11 cellular contexts compared by ENCODE assay signal in the genomic region with DNA sequence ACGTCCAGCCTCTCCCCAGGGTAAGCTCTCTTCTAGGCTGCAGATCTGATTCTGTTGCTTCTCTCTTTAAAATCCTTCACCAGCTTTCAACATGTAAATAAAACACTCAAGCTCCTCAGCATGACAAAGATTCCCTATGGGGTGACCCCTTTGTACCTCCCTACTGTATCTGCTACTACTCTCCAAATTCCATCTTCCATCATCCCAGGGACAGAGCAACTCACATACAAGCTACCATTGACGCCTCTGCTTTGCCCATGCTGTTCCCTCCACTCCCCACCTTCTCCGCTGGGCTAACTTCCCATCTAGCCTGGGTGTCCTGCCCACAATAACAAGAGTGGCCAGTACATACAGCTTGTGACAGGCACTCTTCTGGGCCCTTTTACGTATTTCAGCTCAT.
DNase-seq lines count a peak whose midpoint lies in the region; ATAC-seq and TF ChIP-seq lines count a peak whose summit lies in the region.
"Had no signal": no experiment of that assay in that cellular context is flagged by ENCODE, and none has a peak within 500 bp of the region (broad histone marks: within the 10 kb centered on the region; RNA-seq: fewer than 3 reads in every experiment).

No MANE protein-coding gene starts in this region.

- H3K27me3 Mint-ChIP-seq in WTC11 (ENCODE audit: low read depth): peaks cover 3% of the 10 kb centered on the region; the same call in 1 of the 2 replicates
- H3K27me3 Mint-ChIP-seq in stimulated activated naive B cell treated with anti-CD40 and anti-IgM and Interleukin-4, amounts not matched to agents 10 μg/mL and 1 μg/mL and 100 μg/mL, for 72 hours: peaks cover 25 to 32% of the 10 kb centered on the region in 2 donors

- H3K27me3 ChIP-seq in H7 (ENCODE audit: control insufficient read depth, insufficient read depth, low read length): no peaks in the 10 kb centered on the region
- H3K27me3 ChIP-seq: BLaER1 treated with 17β-estradiol and CSF1 and Interleukin-3, amounts not matched to agents 10 nM and 100 nM had no signal

- no peak for TF ChIP-seq CTCF in WTC11 (IDR thresholded peaks at IDR 0.05)

- ATAC-seq in WTC11: peak; percentile 93
- ATAC-seq in stimulated activated naive B cell treated with anti-CD40 and anti-IgM and Interleukin-4, amounts not matched to agents 10 μg/mL and 1 μg/mL and 100 μg/mL, for 72 hours (replicated peaks): no peak

- CTCF ChIA-PET in WTC11 (lab: Charles Lee): interaction anchor here (1.0 to 3.2 kb wide), 10 partner anchors 10 to 273 kb away, joined by 3 to 17 read pairs (median 6); no protein-coding TSS in a partner anchor

- no peak overlapping the region for H3K4me3 ChIP-seq in H7 (ENCODE audit: insufficient read depth, low read depth, low read length)
- H3K4me3 ChIP-seq: BLaER1 treated with 17β-estradiol and CSF1 and Interleukin-3, amounts not matched to agents 10 nM and 100 nM had no signal

- peak; percentile 40 for DNase-seq in H7
- DNase-seq in WTC11 (ENCODE audit: low spot score): no peak
- peak; percentile 79 for DNase-seq in iPS DF 19.7 (ENCODE audit: low read depth, low spot score)
- DNase-seq in activated gamma-delta T cell treated with Interleukin-2 at 50 U/mL for 16 hours: no peak
- no peak for DNase-seq in stimulated activated naive B cell treated with anti-CD40 and anti-IgM and Interleukin-4, amounts not matched to agents 10 μg/mL and 1 μg/mL and 100 μg/mL, for 72 hours
- no peak for DNase-seq in head of caudate nucleus
- DNase-seq in GF-D8 (lab: John Stamatoyannopoulos, UW): no peak
- DNase-seq: ACHN; CD4-positive, CD25-positive, alpha-beta regulatory T cell; DMS53 had no signal

- POLR2A ChIA-PET in WTC11 (lab: Charles Lee): no interaction called here

- peaks cover 51% of the 10 kb centered on the region for H3K4me1 Mint-ChIP-seq in WTC11
- H3K4me1 Mint-ChIP-seq in stimulated activated naive B cell treated with anti-CD40 and anti-IgM and Interleukin-4, amounts not matched to agents 10 μg/mL and 1 μg/mL and 100 μg/mL, for 72 hours: no peaks in the 10 kb centered on the region
- H3K4me1 Mint-ChIP-seq: CD4-positive, CD25-positive, alpha-beta regulatory T cell had no signal

- H3K36me3 ChIP-seq in H7 (replicated peaks; ENCODE audit: control insufficient read depth, insufficient read depth, low read length): no peaks in the 10 kb centered on the region
- H3K36me3 ChIP-seq: BLaER1 treated with 17β-estradiol and CSF1 and Interleukin-3, amounts not matched to agents 10 nM and 100 nM had no signal

- intact Hi-C loops in head of caudate nucleus (cut with DNase I): no loop called here

- H3K36me3 Mint-ChIP-seq in WTC11: no peaks in the 10 kb centered on the region; the same call in none of the 2 replicates
- H3K36me3 Mint-ChIP-seq in stimulated activated naive B cell treated with anti-CD40 and anti-IgM and Interleukin-4, amounts not matched to agents 10 μg/mL and 1 μg/mL and 100 μg/mL, for 72 hours: no peaks in the 10 kb centered on the region
- H3K36me3 Mint-ChIP-seq: CD4-positive, CD25-positive, alpha-beta regulatory T cell had no signal

- peaks cover 7% of the 10 kb centered on the region; the same call in 1 of the 2 replicates for H3K9me3 Mint-ChIP-seq in WTC11
- H3K9me3 Mint-ChIP-seq in stimulated activated naive B cell treated with anti-CD40 and anti-IgM and Interleukin-4, amounts not matched to agents 10 μg/mL and 1 μg/mL and 100 μg/mL, for 72 hours: no peaks in the 10 kb centered on the region

- H3K27ac Mint-ChIP-seq in WTC11: peak overlapping the region; percentile 24
- H3K27ac Mint-ChIP-seq in stimulated activated naive B cell treated with anti-CD40 and anti-IgM and Interleukin-4, amounts not matched to agents 10 μg/mL and 1 μg/mL and 100 μg/mL, for 72 hours: no peak overlapping the region
- H3K27ac Mint-ChIP-seq: CD4-positive, CD25-positive, alpha-beta regulatory T cell had no signal

- H3K4me3 Mint-ChIP-seq in WTC11: peak overlapping the region; percentile 1; the same call in 1 of the 2 replicates
- no peak overlapping the region for H3K4me3 Mint-ChIP-seq in stimulated activated naive B cell treated with anti-CD40 and anti-IgM and Interleukin-4, amounts not matched to agents 10 μg/mL and 1 μg/mL and 100 μg/mL, for 72 hours
- H3K4me3 Mint-ChIP-seq: CD4-positive, CD25-positive, alpha-beta regulatory T cell had no signal

TF ChIP-seq in WTC11, 78 proteins besides CTCF, POLR2A, EP300 and RAD21 (continues in another document):
- TF ChIP-seq OVOL2 (CRISPR knock-in tag; IDR thresholded peaks at IDR 0.05; ENCODE audit: borderline replicate concordance): no peak
- no peak for TF ChIP-seq ZNF671 (CRISPR knock-in tag; IDR thresholded peaks at IDR 0.05)
- no peak for TF ChIP-seq ZNF138 (CRISPR knock-in tag; conservative IDR thresholded peaks at IDR 0.05)
- no peak for TF ChIP-seq NFATC4 (CRISPR knock-in tag; IDR thresholded peaks at IDR 0.05)
- TF ChIP-seq ATF6 (CRISPR knock-in tag; IDR thresholded peaks at IDR 0.05): no peak
- peak; percentile 35; the same call in 1 of the 2 replicates for TF ChIP-seq MAX (CRISPR knock-in tag; IDR thresholded peaks at IDR 0.05)
- TF ChIP-seq, protein P1, sequence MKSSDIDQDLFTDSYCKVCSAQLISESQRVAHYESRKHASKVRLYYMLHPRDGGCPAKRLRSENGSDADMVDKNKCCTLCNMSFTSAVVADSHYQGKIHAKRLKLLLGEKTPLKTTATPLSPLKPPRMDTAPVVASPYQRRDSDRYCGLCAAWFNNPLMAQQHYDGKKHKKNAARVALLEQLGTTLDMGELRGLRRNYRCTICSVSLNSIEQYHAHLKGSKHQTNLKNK (CRISPR knock-in tag; IDR thresholded peaks at IDR 0.05): 0 out of 2 replicates have a peak, but pooled peaks have one; percentile 66
- no peak for TF ChIP-seq ZNF121 (CRISPR knock-in tag; IDR thresholded peaks at IDR 0.05)
- no peak for TF ChIP-seq E2F1 (CRISPR knock-in tag; IDR thresholded peaks at IDR 0.05)
- TF ChIP-seq, protein P2, sequence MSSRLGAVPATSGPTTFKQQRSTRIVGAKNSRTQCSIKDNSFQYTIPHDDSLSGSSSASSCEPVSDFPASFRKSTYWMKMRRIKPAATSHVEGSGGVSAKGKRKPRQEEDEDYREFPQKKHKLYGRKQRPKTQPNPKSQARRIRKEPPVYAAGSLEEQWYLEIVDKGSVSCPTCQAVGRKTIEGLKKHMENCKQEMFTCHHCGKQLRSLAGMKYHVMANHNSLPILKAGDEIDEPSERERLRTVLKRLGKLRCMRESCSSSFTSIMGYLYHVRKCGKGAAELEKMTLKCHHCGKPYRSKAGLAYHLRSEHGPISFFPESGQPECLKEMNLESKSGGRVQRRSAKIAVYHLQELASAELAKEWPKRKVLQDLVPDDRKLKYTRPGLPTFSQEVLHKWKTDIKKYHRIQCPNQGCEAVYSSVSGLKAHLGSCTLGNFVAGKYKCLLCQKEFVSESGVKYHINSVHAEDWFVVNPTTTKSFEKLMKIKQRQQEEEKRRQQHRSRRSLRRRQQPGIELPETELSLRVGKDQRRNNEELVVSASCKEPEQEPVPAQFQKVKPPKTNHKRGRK (CRISPR knock-in tag; IDR thresholded peaks at IDR 0.05; ENCODE audit: borderline replicate concordance): no peak
- TF ChIP-seq TP53 (CRISPR knock-in tag; IDR thresholded peaks at IDR 0.05): no peak
- TF ChIP-seq NR1H2 (CRISPR knock-in tag; IDR thresholded peaks at IDR 0.05): no peak
- no peak for TF ChIP-seq EMX1 (CRISPR knock-in tag; IDR thresholded peaks at IDR 0.05)
- TF ChIP-seq GRHL2 (CRISPR knock-in tag; IDR thresholded peaks at IDR 0.05; ENCODE audit: insufficient replicate concordance, severe bottlenecking): no peak

Comparison
In these comparisons a context has a peak if more than half of its experiments do, and no peak if none do; other contexts are left out.
1. DNase-seq: peak in H7 (single experiment) and iPS DF 19.7 (single experiment); none in WTC11 (single experiment), activated gamma-delta T cell treated with Interleukin-2 at 50 U/mL for 16 hours (single experiment), stimulated activated naive B cell treated with anti-CD40 and anti-IgM and Interleukin-4, amounts not matched to agents 10 μg/mL and 1 μg/mL and 100 μg/mL, for 72 hours (single experiment), head of caudate nucleus (0 of 42) and GF-D8 (single experiment).